ENCODE assay signal across 9 cellular contexts in genomic region chr6:155341130-155341828, GRCh38. TPM values are rescaled to one million over a fixed set of nuclear protein-coding genes. Genes with fewer than 3 reads are reported as not detected.
A peak's percentile ranks its signal among the peaks of the same experiment; 100 is the strongest.
DNase-seq lines count a peak whose midpoint lies in the region; ATAC-seq, FAIRE-seq and TF ChIP-seq lines count a peak whose summit lies in the region.
"Had no signal": no experiment of that assay in that cellular context is flagged by ENCODE, and none has a peak within 500 bp of the region (broad histone marks: within the 10 kb centered on the region; RNA-seq: fewer than 3 reads in every experiment).

No MANE protein-coding gene starts in this region.

- peaks cover 39% of the 10 kb centered on the region for H3K4me1 Mint-ChIP-seq in activated naive CD4-positive, alpha-beta T cell treated with anti-CD3 and anti-CD28 coated beads, Interleukin-2, amount 10 ng/mL, durations not matched to agents 7 days and 5 days

- peak; percentile 6 for FAIRE-seq in D721Med (lab: Jason Lieb, UNC)

- CTCF ChIA-PET in activated naive CD4-positive, alpha-beta T cell treated with anti-CD3 and anti-CD28 coated beads, Interleukin-2, amount 10 ng/mL, durations not matched to agents 7 days and 5 days (lab: Charles Lee), result no interaction called here

- H3K4me3 ChIP-seq in astrocyte of the spinal cord (ENCODE audit: low read depth, low read length), result no peak overlapping the region

- DNase-seq in D721Med (ENCODE audit: insufficient read length, low spot score) (no peak), astrocyte of the spinal cord (ENCODE audit: low read depth, low spot score) (peak; percentile 81), activated T-cell treated with anti-CD3 and anti-CD28 coated beads for 4 hours (no peak), COR-L47 (lab: John Stamatoyannopoulos, UW) (no peak), occipital lobe (lab: John Stamatoyannopoulos, UW) (no peak)
- no peak for DNase-seq in activated naive CD4-positive, alpha-beta T cell treated with anti-CD3 and anti-CD28 coated beads, Interleukin-2, amount 10 ng/mL, durations not matched to agents 7 days and 5 days
- DNase-seq: NCI-H526 treated with DMSO at 0.1 percent for 48 hours had no signal

- peaks cover 31% of the 10 kb centered on the region for H3K36me3 Mint-ChIP-seq in activated naive CD4-positive, alpha-beta T cell treated with anti-CD3 and anti-CD28 coated beads, Interleukin-2, amount 10 ng/mL, durations not matched to agents 7 days and 5 days

- TF ChIP-seq CTCF in D721Med (IDR thresholded peaks at IDR 0.05; ENCODE audit: insufficient read depth, missing control alignments) (no peak), astrocyte of the spinal cord (IDR thresholded peaks at IDR 0.05; ENCODE audit: low read depth, low read length) (no peak)

- ATAC-seq in GM19463 (IDR thresholded peaks at IDR 0.05; ENCODE audit: unreplicated experiment), result peak; percentile 60
- peak; percentile 65 for ATAC-seq in HG03457 (IDR thresholded peaks at IDR 0.05; ENCODE audit: unreplicated experiment)

- H3K4me3 Mint-ChIP-seq in activated naive CD4-positive, alpha-beta T cell treated with anti-CD3 and anti-CD28 coated beads, Interleukin-2, amount 10 ng/mL, durations not matched to agents 7 days and 5 days, result no peak overlapping the region

- H3K27ac Mint-ChIP-seq in activated naive CD4-positive, alpha-beta T cell treated with anti-CD3 and anti-CD28 coated beads, Interleukin-2, amount 10 ng/mL, durations not matched to agents 7 days and 5 days, result no peak overlapping the region

- H3K9me3 Mint-ChIP-seq in activated naive CD4-positive, alpha-beta T cell treated with anti-CD3 and anti-CD28 coated beads, Interleukin-2, amount 10 ng/mL, durations not matched to agents 7 days and 5 days, result peaks cover 35% of the 10 kb centered on the region

- in situ Hi-C loops in astrocyte of the spinal cord (cut with HindIII; ENCODE audit: low sequenced_read_pairs), result no loop called here

- H3K27me3 Mint-ChIP-seq in activated naive CD4-positive, alpha-beta T cell treated with anti-CD3 and anti-CD28 coated beads, Interleukin-2, amount 10 ng/mL, durations not matched to agents 7 days and 5 days, result no peaks in the 10 kb centered on the region

RNA-seq across cellular contexts. Expression of gene TFB1M, which starts 27.0 kb away (rescaled TPM):
- 17.2 TPM for total RNA-seq in occipital lobe
